Comparison of ENCODE assay signal across 29 cellular contexts in genomic region chr2:13638181-13638580, GRCh38.
DNase-seq lines count a peak whose midpoint lies in the region; TF ChIP-seq lines count a peak whose summit lies in the region.
"Had no signal": no experiment of that assay in that cellular context is flagged by ENCODE, and none has a peak within 500 bp of the region (broad histone marks: within the 10 kb centered on the region; RNA-seq: fewer than 3 reads in every experiment).

No MANE protein-coding gene starts in this region.

- H3K9me3 ChIP-seq in left ventricle myocardium inferior (replicated peaks), result peaks cover 31% of the 10 kb centered on the region
- H3K9me3 ChIP-seq: thyroid gland had no signal

- DNase-seq in LHCN-M2 (ENCODE audit: low read depth) (peak; percentile 61), astrocyte of the spinal cord (ENCODE audit: low read depth, low spot score) (peak; percentile 78), islet precursor cell (peak; percentile 52), stromal cell of bone marrow (ENCODE audit: low read depth) (peak; percentile 45), amniotic stem cell (lab: John Stamatoyannopoulos, UW) (no peak), left ventricle myocardium inferior (no peak), HCEC 1CT (no peak)
- DNase-seq: activated CD4-positive, CD25-positive, alpha-beta regulatory T cell treated with anti-CD3 and anti-CD28 coated beads, Interleukin-2, amount 50 U/mL, for 72 hours; activated CD8-positive, alpha-beta memory T cell treated with anti-CD3 and anti-CD28 coated beads for 24 hours; activated naive CD4-positive, alpha-beta T cell treated with anti-CD3 and anti-CD28 coated beads for 36 hours; activated T-cell treated with anti-CD3 and anti-CD28 coated beads, Interleukin-2, amount 50 U/mL, for 24 hours; AML-193; anterior cingulate cortex; CD8-positive, alpha-beta memory T cell; cerebellar nuclear complex; DMS53; KG1; left ventricle myocardium superior; midbrain; NCI-H1048; NCI-H187; NCI-H2227 treated with DMSO at 0.1 percent for 48 hours; NCI-H774; posterior cingulate gyrus; SIG-M5; stimulated activated CD4-positive, alpha-beta T cell treated with anti-CD3 and anti-CD28 coated beads, Interleukin-2, amount 100 ng/mL, for 48 hours; stimulated activated naive B cell treated with anti-CD40 and anti-IgM and Interleukin-4, amounts not matched to agents 10 μg/mL and 1 μg/mL and 100 μg/mL, for 72 hours; thyroid gland had no signal

- intact Hi-C loops in left ventricle myocardium inferior (cut with micrococcal nuclease), result no loop called here

- H3K4me1 ChIP-seq in left ventricle myocardium inferior, result no peaks in the 10 kb centered on the region
- H3K4me1 ChIP-seq: thyroid gland had no signal

- in situ Hi-C loops in astrocyte of the spinal cord (cut with HindIII; ENCODE audit: low sequenced_read_pairs), result no loop called here

- no peaks in the 10 kb centered on the region for H3K36me3 ChIP-seq in left ventricle myocardium inferior
- H3K36me3 ChIP-seq: thyroid gland had no signal

- H3K4me3 ChIP-seq in astrocyte of the spinal cord (ENCODE audit: low read depth, low read length), result no peak overlapping the region
- H3K4me3 ChIP-seq in left ventricle myocardium inferior, result no peak overlapping the region
- H3K4me3 ChIP-seq: skin epidermis, thyroid gland had no signal

- H3K27me3 ChIP-seq in left ventricle myocardium inferior (ENCODE audit: low read depth), result no peaks in the 10 kb centered on the region
- H3K27me3 ChIP-seq: thyroid gland had no signal

- no peak for TF ChIP-seq CTCF in astrocyte of the spinal cord (IDR thresholded peaks at IDR 0.05; ENCODE audit: low read depth, low read length)
- no peak for TF ChIP-seq CTCF in left ventricle myocardium inferior (IDR thresholded peaks at IDR 0.05; ENCODE audit: borderline replicate concordance)

- no peak overlapping the region for H3K27ac ChIP-seq in left ventricle myocardium inferior (replicated peaks)
- H3K27ac ChIP-seq: skin epidermis, thyroid gland had no signal

Comparison
In these comparisons a context has a peak if more than half of its experiments do, and no peak if none do; other contexts are left out.
1. DNase-seq: peak in LHCN-M2 (single experiment), astrocyte of the spinal cord (single experiment), islet precursor cell (single experiment) and stromal cell of bone marrow (single experiment); none in amniotic stem cell (single experiment), left ventricle myocardium inferior (single experiment) and HCEC 1CT (single experiment).